Comparison of ENCODE assay signal across 32 cellular contexts in genomic region chr9:86387376-86387775, GRCh38.
"Had no signal": no experiment of that assay in that cellular context is flagged by ENCODE, and none has a peak within 500 bp of the region (broad histone marks: within the 10 kb centered on the region; RNA-seq: fewer than 3 reads in every experiment).

No MANE protein-coding gene starts in this region.

- H3K4me3 Mint-ChIP-seq: activated B cell treated with CpG ODN at 0.5 μM for 24 hours; activated CD4-positive, alpha-beta memory T cell treated with anti-CD3 and anti-CD28 coated beads for 36 hours; activated CD4-positive, alpha-beta T cell treated with anti-CD3 and anti-CD28 coated beads, Interleukin-2, amount 10 ng/mL, durations not matched to agents 24 days and 14 days; activated CD8-positive, alpha-beta T cell treated with anti-CD3 and anti-CD28 coated beads for 36 hours; activated naive CD4-positive, alpha-beta T cell treated with anti-CD3 and anti-CD28 coated beads, Interleukin-2, amount 10 ng/mL, durations not matched to agents 7 days and 5 days; activated naive CD4-positive, alpha-beta T cell treated with anti-CD3 and anti-CD28 coated beads, Interleukin-2, amount 50 U/mL, for 24 hours; activated naive CD8-positive, alpha-beta T cell; activated naive CD8-positive, alpha-beta T cell treated with anti-CD3 and anti-CD28 coated beads, Interleukin-2, amount 10 ng/mL, durations not matched to agents 7 days and 5 days; activated naive CD8-positive, alpha-beta T cell treated with anti-CD3 and anti-CD28 coated beads, Interleukin-2, amount 50 U/mL, for 24 hours; activated T-cell treated with anti-CD3 and anti-CD28 coated beads, Interleukin-2, amount 50 U/mL, for 24 hours; brain; T-helper 1 cell treated with Interleukin-12 subunit alpha and Interleukin-12 subunit beta and Interleukin-4 antibody, amounts not matched to agents 30 μg/mL and 1 μg/mL, for 36 hours; T-helper 2 cell treated with Interferon-gamma antibody and Interleukin-4, amounts not matched to agents 5 μg/mL and 100 μg/mL, for 36 hours had no signal

- H3K36me3 Mint-ChIP-seq: activated CD4-positive, alpha-beta memory T cell treated with anti-CD3 and anti-CD28 coated beads for 36 hours; activated naive CD4-positive, alpha-beta T cell treated with anti-CD3 and anti-CD28 coated beads, Interleukin-2, amount 10 ng/mL, durations not matched to agents 7 days and 5 days; activated naive CD8-positive, alpha-beta T cell; activated naive CD8-positive, alpha-beta T cell treated with anti-CD3 and anti-CD28 coated beads, Interleukin-2, amount 10 ng/mL, durations not matched to agents 7 days and 5 days; brain had no signal

- FAIRE-seq: colon, TTC549 had no signal

- ATAC-seq: activated CD8-positive, alpha-beta T cell treated with anti-CD3 and anti-CD28 coated beads for 36 hours; activated naive CD8-positive, alpha-beta T cell treated with anti-CD3 and anti-CD28 coated beads, Interleukin-2, amount 50 U/mL, for 24 hours had no signal

- H3K36me3 ChIP-seq: ascending aorta had no signal

- H3K4me1 Mint-ChIP-seq: activated B cell treated with CpG ODN at 0.5 μM for 24 hours; activated CD4-positive, alpha-beta T cell treated with anti-CD3 and anti-CD28 coated beads, Interleukin-2, amount 10 ng/mL, durations not matched to agents 24 days and 14 days; activated naive CD4-positive, alpha-beta T cell treated with anti-CD3 and anti-CD28 coated beads, Interleukin-2, amount 10 ng/mL, durations not matched to agents 7 days and 5 days; activated naive CD4-positive, alpha-beta T cell treated with anti-CD3 and anti-CD28 coated beads, Interleukin-2, amount 50 U/mL, for 24 hours; activated naive CD8-positive, alpha-beta T cell treated with anti-CD3 and anti-CD28 coated beads, Interleukin-2, amount 10 ng/mL, durations not matched to agents 7 days and 5 days; activated naive CD8-positive, alpha-beta T cell treated with anti-CD3 and anti-CD28 coated beads, Interleukin-2, amount 50 U/mL, for 24 hours; brain had no signal

- H3K27me3 ChIP-seq: ascending aorta had no signal

- DNase-seq: activated B cell treated with CpG ODN at 0.5 μM for 24 hours; activated CD4-positive, alpha-beta memory T cell treated with anti-CD3 and anti-CD28 coated beads for 36 hours; activated CD4-positive, alpha-beta T cell treated with anti-CD3 and anti-CD28 coated beads for 4 hours; activated CD4-positive, alpha-beta T cell treated with anti-CD3 and anti-CD28 coated beads, Interleukin-2, amount 10 ng/mL, durations not matched to agents 24 days and 14 days; activated CD4-positive, alpha-beta T cell treated with anti-CD3 and anti-CD28 coated beads, Interleukin-2, amount 50 U/mL, for 1 hour; activated CD4-positive, alpha-beta T cell treated with anti-CD3 and anti-CD28 coated beads, Interleukin-2, amount 50 U/mL, for 4 hours; activated CD4-positive, CD25-positive, alpha-beta regulatory T cell treated with anti-CD3 and anti-CD28 coated beads, Interleukin-2, amount 50 U/mL, for 72 hours; activated CD8-positive, alpha-beta memory T cell treated with anti-CD3 and anti-CD28 coated beads, Interleukin-2, amount 50 U/mL, for 48 hours; activated CD8-positive, alpha-beta T cell treated with anti-CD3 and anti-CD28 coated beads for 36 hours; activated effector memory CD4-positive, alpha-beta T cell treated with Interleukin-2 at 50 U/mL for 16 hours; activated gamma-delta T cell; activated naive CD4-positive, alpha-beta T cell treated with anti-CD3 and anti-CD28 coated beads, Interleukin-2, amount 10 ng/mL, durations not matched to agents 7 days and 5 days; activated naive CD4-positive, alpha-beta T cell treated with Interleukin-2 at 50 U/mL for 16 hours; activated naive CD8-positive, alpha-beta T cell treated with anti-CD3 and anti-CD28 coated beads, Interleukin-2, amount 10 ng/mL, durations not matched to agents 7 days and 5 days; activated naive CD8-positive, alpha-beta T cell treated with anti-CD3 and anti-CD28 coated beads, Interleukin-2, amount 50 U/mL, for 24 hours; activated T-cell treated with anti-CD3 and anti-CD28 coated beads, Interleukin-2, amount 50 U/mL, for 24 hours; activated T-cell treated with anti-CD3 and anti-CD28 coated beads, Interleukin-2, amount 50 U/mL, for 48 hours; amygdala; anterior cingulate cortex; central memory CD4-positive, alpha-beta T cell; T-helper 2 cell; T-helper 9 cell had no signal

- H3K4me1 ChIP-seq: ascending aorta had no signal

- H3K27ac Mint-ChIP-seq: activated B cell treated with CpG ODN at 0.5 μM for 24 hours; activated CD4-positive, alpha-beta memory T cell treated with anti-CD3 and anti-CD28 coated beads for 36 hours; activated CD4-positive, alpha-beta T cell treated with anti-CD3 and anti-CD28 coated beads, Interleukin-2, amount 10 ng/mL, durations not matched to agents 24 days and 14 days; activated CD8-positive, alpha-beta T cell treated with anti-CD3 and anti-CD28 coated beads for 36 hours; activated naive CD4-positive, alpha-beta T cell treated with anti-CD3 and anti-CD28 coated beads, Interleukin-2, amount 10 ng/mL, durations not matched to agents 7 days and 5 days; activated naive CD4-positive, alpha-beta T cell treated with anti-CD3 and anti-CD28 coated beads, Interleukin-2, amount 50 U/mL, for 24 hours; activated naive CD8-positive, alpha-beta T cell; activated naive CD8-positive, alpha-beta T cell treated with anti-CD3 and anti-CD28 coated beads, Interleukin-2, amount 10 ng/mL, durations not matched to agents 7 days and 5 days; activated naive CD8-positive, alpha-beta T cell treated with anti-CD3 and anti-CD28 coated beads, Interleukin-2, amount 50 U/mL, for 24 hours; activated T-cell treated with anti-CD3 and anti-CD28 coated beads, Interleukin-2, amount 50 U/mL, for 24 hours; activated T-helper 2 cell treated with anti-CD3 and anti-CD28 coated beads, Interferon-gamma antibody, Interleukin-2, Interleukin-4, amounts not matched to agents 10 μg/mL and 5 μg/mL and 100 μg/mL, durations not matched to agents 14 hours and 24 hours and 36 hours; brain; T-helper 1 cell treated with Interleukin-12 subunit alpha and Interleukin-12 subunit beta and Interleukin-4 antibody, amounts not matched to agents 30 μg/mL and 1 μg/mL, for 36 hours; T-helper 2 cell treated with Interferon-gamma antibody and Interleukin-4, amounts not matched to agents 5 μg/mL and 100 μg/mL, for 36 hours had no signal

- H3K9me3 Mint-ChIP-seq: activated CD4-positive, alpha-beta memory T cell treated with anti-CD3 and anti-CD28 coated beads for 36 hours; activated naive CD4-positive, alpha-beta T cell treated with anti-CD3 and anti-CD28 coated beads, Interleukin-2, amount 10 ng/mL, durations not matched to agents 7 days and 5 days; T-helper 2 cell treated with Interferon-gamma antibody and Interleukin-4, amounts not matched to agents 5 μg/mL and 100 μg/mL, for 36 hours had no signal

- H3K27ac ChIP-seq: ascending aorta, VCaP had no signal

- H3K4me3 ChIP-seq: ascending aorta had no signal
